ENCODE assay signal across 8 cellular contexts in the genomic region with DNA sequence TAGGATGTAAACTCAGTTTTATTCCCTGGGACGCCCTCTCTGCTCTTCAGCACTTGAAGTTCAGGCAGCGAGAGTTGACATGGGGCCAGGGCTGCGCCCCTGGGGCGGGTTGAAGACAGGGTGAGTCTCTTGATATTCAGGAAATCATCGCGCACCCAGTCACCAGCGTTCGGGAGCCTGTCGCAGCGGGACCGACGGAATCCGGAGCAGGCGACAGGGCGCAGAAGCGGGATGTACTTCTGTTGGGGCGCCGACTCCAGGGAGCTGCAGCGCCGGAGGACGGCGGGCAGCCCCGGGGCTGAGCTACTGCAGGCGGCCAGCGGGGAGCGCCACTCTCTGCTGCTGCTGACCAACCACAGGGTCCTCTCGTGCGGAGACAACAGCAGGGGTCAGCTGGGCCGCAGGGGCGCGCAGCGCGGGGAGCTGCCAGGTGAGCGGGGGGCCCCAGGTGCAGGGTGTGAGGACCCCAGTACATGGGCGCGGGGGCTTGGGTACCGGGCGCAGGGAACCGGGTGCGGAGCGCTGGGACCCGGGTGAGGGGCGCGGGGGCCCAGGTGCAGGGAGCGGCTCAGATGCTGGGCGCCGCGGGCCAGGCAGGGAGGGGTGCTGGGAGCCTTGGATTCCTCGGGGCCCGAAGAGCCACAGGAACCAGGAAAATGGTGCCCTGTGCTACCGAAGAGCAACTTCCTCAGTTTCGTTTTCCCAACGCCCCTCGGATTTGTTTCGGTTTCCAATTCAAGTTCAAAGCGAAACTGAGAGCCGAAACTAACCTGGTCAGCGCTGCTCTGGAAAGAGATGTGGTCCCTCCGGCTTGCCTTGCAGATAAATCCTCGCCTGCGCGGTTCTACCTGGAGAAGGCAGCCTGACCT. TPM values are rescaled to one million over a fixed set of nuclear protein-coding genes. Genes with fewer than 3 reads are reported as not detected.
DNase-seq lines count a peak whose midpoint lies in the region; ATAC-seq and TF ChIP-seq lines count a peak whose summit lies in the region.

A gene (plus strand): TSS at position 162 of the 869 bp plus-strand sequence. CDS start 70 bp downstream, at position 232.

- TF ChIP-seq CTCF in osteocyte (IDR thresholded peaks at IDR 0.05): peak; percentile 81

- peaks cover 5% of the 10 kb centered on the region for H3K9me3 Mint-ChIP-seq in activated naive CD8-positive, alpha-beta T cell treated with anti-CD3 and anti-CD28 coated beads for 36 hours
- no peaks in the 10 kb centered on the region for H3K9me3 Mint-ChIP-seq in osteocyte (ENCODE audit: unreplicated experiment)

- peak within 1 kb of the TSS; percentile 88 for H3K27ac ChIP-seq in thymus (ENCODE audit: low read depth)

- DNase-seq in GM04504 (ENCODE audit: low read depth) (peak; percentile 46), HAP-1 (ENCODE audit: low spot score in 2 of 2) (peak; percentile 72 to 80), M059J (ENCODE audit: low read depth) (peak; percentile 94), SKM-1 (lab: John Stamatoyannopoulos, UW; ENCODE audit: unreplicated experiment) (peak; percentile 95), Right ventricle myocardium inferior (ENCODE audit: missing footprints) (peak; percentile 89), osteocyte (ENCODE audit: extremely low spot score, unreplicated experiment) (peak; percentile 89)
- peak; percentile 84 for DNase-seq in activated naive CD8-positive, alpha-beta T cell treated with anti-CD3 and anti-CD28 coated beads for 36 hours

- H3K9me3 ChIP-seq in HAP-1: no peaks in the 10 kb centered on the region
- H3K9me3 ChIP-seq in thymus (ENCODE audit: control insufficient read depth): no peaks in the 10 kb centered on the region

- H3K27me3 ChIP-seq in HAP-1 (ENCODE audit: low read depth): no peaks in the 10 kb centered on the region
- no peaks in the 10 kb centered on the region for H3K27me3 ChIP-seq in thymus (ENCODE audit: control insufficient read depth, insufficient read depth)

- H3K36me3 Mint-ChIP-seq in activated naive CD8-positive, alpha-beta T cell treated with anti-CD3 and anti-CD28 coated beads for 36 hours: peaks cover 12% of the 10 kb centered on the region
- H3K36me3 Mint-ChIP-seq in osteocyte (ENCODE audit: unreplicated experiment): no peaks in the 10 kb centered on the region

- ATAC-seq in Right ventricle myocardium inferior: peak; percentile 95

- intact Hi-C loops in Right ventricle myocardium inferior (cut with DNase I): loop anchor here (1.0 to 5.0 kb wide), 3 partner anchors 78 to 157 kb away; a partner anchor contains a TSS

- 1% methylated on average over 62 of the region's 62 CpGs for WGBS in thymus

- peaks cover 35% of the 10 kb centered on the region for H3K4me1 Mint-ChIP-seq in activated naive CD8-positive, alpha-beta T cell treated with anti-CD3 and anti-CD28 coated beads for 36 hours
- H3K4me1 Mint-ChIP-seq in osteocyte (ENCODE audit: unreplicated experiment): peaks cover 5% of the 10 kb centered on the region

- H3K4me3 Mint-ChIP-seq in activated naive CD8-positive, alpha-beta T cell treated with anti-CD3 and anti-CD28 coated beads for 36 hours: peak within 1 kb of the TSS; percentile 80
- peak within 1 kb of the TSS; percentile 85 for H3K4me3 Mint-ChIP-seq in osteocyte (ENCODE audit: unreplicated experiment)

- H3K27me3 Mint-ChIP-seq in activated naive CD8-positive, alpha-beta T cell treated with anti-CD3 and anti-CD28 coated beads for 36 hours: no peaks in the 10 kb centered on the region
- peaks cover 31% of the 10 kb centered on the region for H3K27me3 Mint-ChIP-seq in osteocyte (ENCODE audit: unreplicated experiment)

- H3K4me1 ChIP-seq in HAP-1: peaks cover 11% of the 10 kb centered on the region
- no peaks in the 10 kb centered on the region for H3K4me1 ChIP-seq in thymus (ENCODE audit: control insufficient read depth, insufficient read depth, low read length)

- H3K4me3 ChIP-seq in HAP-1 (peak within 1 kb of the TSS; percentile 71), thymus (ENCODE audit: low read length) (peak within 1 kb of the TSS; percentile 96)

- peak within 1 kb of the TSS; percentile 85 for H3K27ac Mint-ChIP-seq in activated naive CD8-positive, alpha-beta T cell treated with anti-CD3 and anti-CD28 coated beads for 36 hours
- H3K27ac Mint-ChIP-seq in osteocyte (ENCODE audit: unreplicated experiment): peak within 1 kb of the TSS; percentile 73

- H3K36me3 ChIP-seq in HAP-1 (replicated peaks) (no peaks in the 10 kb centered on the region), thymus (ENCODE audit: control insufficient read depth, insufficient read depth) (no peaks in the 10 kb centered on the region)

- in situ Hi-C loops in HAP-1 (cut with MboI; ENCODE audit: low sequenced_read_pairs): no loop called here

RNA-seq across cellular contexts. Expression of the gene that starts here (rescaled TPM):
- 81.3 and 98.6 TPM in 2 replicates for total RNA-seq in M059J (2014; rRNA removed; shearing (Covaris generic))
- 1 to 10 TPM; 6.4 to 6.6 TPM for total RNA-seq in activated naive CD8-positive, alpha-beta T cell treated with anti-CD3 and anti-CD28 coated beads for 36 hours
- total RNA-seq in Right ventricle myocardium inferior (6.1 TPM), osteocyte (2.3 and 2.8 TPM in 2 replicates)
- polyA plus RNA-seq in thymus: 11.8 TPM

Comparison
In these comparisons a context has a peak if more than half of its experiments do, and no peak if none do; other contexts are left out.
1. Peak in every context shown above with its lines: DNase-seq, ATAC-seq, H3K4me3 ChIP-seq and H3K27ac ChIP-seq.
2. RNA of the gene that starts here (total RNA-seq): 81.3 to 98.6 TPM in M059J; 6.4 to 6.6 TPM in activated naive CD8-positive, alpha-beta T cell treated with anti-CD3 and anti-CD28 coated beads for 36 hours, 6.1 TPM in Right ventricle myocardium inferior (single experiment) and 2.3 to 2.8 TPM in osteocyte; every median in the first group is over 10 times any median in the second.